In genomic region chr9:16312116-16312515, GRCh38 we compare ENCODE assay signal across 18 cellular contexts.
"Had no signal": no experiment of that assay in that cellular context is flagged by ENCODE, and none has a peak within 500 bp of the region (broad histone marks: within the 10 kb centered on the region; RNA-seq: fewer than 3 reads in every experiment).

No MANE protein-coding gene starts in this region.

- H3K9me3 Mint-ChIP-seq: activated naive CD4-positive, alpha-beta T cell treated with anti-CD3 and anti-CD28 coated beads, Interleukin-2, amount 50 U/mL, for 24 hours; nephron progenitor cell had no signal

- DNase-seq: activated CD4-positive, CD25-positive, alpha-beta regulatory T cell treated with anti-CD3 and anti-CD28 coated beads, Interleukin-2, amount 50 U/mL, for 72 hours; activated CD8-positive, alpha-beta memory T cell treated with anti-CD3 and anti-CD28 coated beads for 24 hours; activated gamma-delta T cell; adrenal gland; dorsolateral prefrontal cortex; foreskin melanocyte; glutamatergic neuron; hypothalamus; midbrain; nephron progenitor cell; nucleus accumbens; posterior cingulate gyrus; stimulated activated naive CD4-positive, alpha-beta T cell treated with Interleukin-2 at 50 U/mL for 16 hours; T-helper 17 cell; tibial artery had no signal

- H3K27ac ChIP-seq: adrenal gland, dorsolateral prefrontal cortex, tibial artery, VCaP had no signal

- H3K9me3 ChIP-seq: adrenal gland, tibial artery had no signal

- H3K4me3 Mint-ChIP-seq: activated naive CD4-positive, alpha-beta T cell treated with anti-CD3 and anti-CD28 coated beads, Interleukin-2, amount 50 U/mL, for 24 hours; nephron progenitor cell; T-helper 17 cell had no signal

- H3K36me3 Mint-ChIP-seq: activated naive CD4-positive, alpha-beta T cell treated with anti-CD3 and anti-CD28 coated beads, Interleukin-2, amount 50 U/mL, for 24 hours had no signal

- H3K4me1 Mint-ChIP-seq: activated naive CD4-positive, alpha-beta T cell treated with anti-CD3 and anti-CD28 coated beads, Interleukin-2, amount 50 U/mL, for 24 hours; T-helper 17 cell had no signal

- H3K27me3 ChIP-seq: adrenal gland had no signal

- ATAC-seq: left lobe of liver, T-helper 17 cell had no signal

- H3K27ac Mint-ChIP-seq: activated naive CD4-positive, alpha-beta T cell treated with anti-CD3 and anti-CD28 coated beads, Interleukin-2, amount 50 U/mL, for 24 hours; nephron progenitor cell; T-helper 17 cell had no signal

- H3K27me3 Mint-ChIP-seq: activated naive CD4-positive, alpha-beta T cell treated with anti-CD3 and anti-CD28 coated beads, Interleukin-2, amount 50 U/mL, for 24 hours; T-helper 17 cell had no signal
